Comparison of ENCODE assay signal across 25 cellular contexts in the genomic region with DNA sequence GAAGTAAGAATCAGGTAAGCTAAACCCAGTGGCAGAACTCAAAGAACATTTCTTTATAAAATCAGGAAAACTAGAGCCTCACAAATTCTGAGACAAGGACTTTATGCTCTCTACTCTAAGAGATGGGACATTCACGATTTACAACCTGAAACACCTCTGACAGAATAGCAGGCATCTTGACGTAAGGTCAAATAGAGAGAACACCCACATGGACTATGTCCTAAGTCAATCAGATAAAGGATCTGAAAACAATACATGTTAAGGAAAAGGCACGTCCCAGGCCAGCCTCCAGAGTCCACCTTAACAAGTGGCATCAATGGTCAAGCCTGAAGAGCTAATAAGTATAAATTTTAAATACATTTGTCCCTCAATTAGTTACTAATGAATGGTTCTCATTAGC. TPM values are rescaled to one million over a fixed set of nuclear protein-coding genes. Genes with fewer than 3 reads are reported as not detected.
"Had no signal": no experiment of that assay in that cellular context is flagged by ENCODE, and none has a peak within 500 bp of the region (broad histone marks: within the 10 kb centered on the region; RNA-seq: fewer than 3 reads in every experiment).

No MANE protein-coding gene starts in this region.

- H3K27me3 ChIP-seq: neural progenitor cell, spleen, tibial nerve had no signal

- H3K4me1 Mint-ChIP-seq: neural progenitor cell had no signal

- H3K4me1 ChIP-seq: neural progenitor cell had no signal

- H3K9me3 ChIP-seq: left ventricle myocardium inferior, spleen, tibial nerve had no signal

- H3K27me3 Mint-ChIP-seq: central memory CD8-positive, alpha-beta T cell; naive thymus-derived CD4-positive, alpha-beta T cell had no signal

- H3K36me3 ChIP-seq: neural progenitor cell, WERI-Rb-1 had no signal

- H3K27ac ChIP-seq: left ventricle myocardium inferior, neural progenitor cell, SK-N-MC, spleen, tibial nerve, WERI-Rb-1 had no signal

- H3K27ac Mint-ChIP-seq: activated T-helper 1 cell treated with anti-CD3 and anti-CD28 coated beads, Interleukin-12 subunit alpha, Interleukin-12 subunit beta, Interleukin-2, Interleukin-4 antibody, amounts not matched to agents 30 ng/mL and 10 ng/mL and 1 ng/mL, durations not matched to agents 14 hours and 24 hours and 36 hours; neural progenitor cell had no signal

- H3K4me3 Mint-ChIP-seq: activated T-helper 1 cell treated with anti-CD3 and anti-CD28 coated beads, Interleukin-12 subunit alpha, Interleukin-12 subunit beta, Interleukin-2, Interleukin-4 antibody, amounts not matched to agents 30 ng/mL and 10 ng/mL and 1 ng/mL, durations not matched to agents 14 hours and 24 hours and 36 hours; central memory CD8-positive, alpha-beta T cell; naive thymus-derived CD4-positive, alpha-beta T cell; neural progenitor cell had no signal

- DNase-seq: activated CD4-positive, alpha-beta T cell treated with anti-CD3 and anti-CD28 coated beads, Interleukin-2, amount 50 U/mL, for 1 hour; activated CD4-positive, CD25-positive, alpha-beta regulatory T cell treated with anti-CD3 and anti-CD28 coated beads, Interleukin-2, amount 50 U/mL, for 72 hours; activated gamma-delta T cell; activated naive CD4-positive, alpha-beta T cell treated with anti-CD3 and anti-CD28 coated beads, Interleukin-2, amount 50 U/mL, for 16 hours; activated T-cell treated with anti-CD3 and anti-CD28 coated beads for 4 hours; anterior cingulate cortex; dermis blood vessel endothelial cell; effector memory CD4-positive, alpha-beta T cell; left ventricle myocardium inferior; naive thymus-derived CD4-positive, alpha-beta T cell; posterior cingulate gyrus; right cardiac atrium; spleen; stimulated activated naive CD4-positive, alpha-beta T cell treated with Interleukin-2 at 50 U/mL for 16 hours; T1000; WERI-Rb-1 had no signal

- FAIRE-seq: bronchial epithelial cell, frontal cortex, islet of Langerhans had no signal

- ATAC-seq: naive thymus-derived CD4-positive, alpha-beta T cell; right cardiac atrium had no signal

- H3K36me3 Mint-ChIP-seq: neural progenitor cell had no signal

- H3K9me3 Mint-ChIP-seq: activated T-helper 1 cell treated with anti-CD3 and anti-CD28 coated beads, Interleukin-12 subunit alpha, Interleukin-12 subunit beta, Interleukin-2, Interleukin-4 antibody, amounts not matched to agents 30 ng/mL and 10 ng/mL and 1 ng/mL, durations not matched to agents 14 hours and 24 hours and 36 hours; central memory CD8-positive, alpha-beta T cell; naive thymus-derived CD4-positive, alpha-beta T cell; neural progenitor cell had no signal

- H3K4me3 ChIP-seq: left ventricle myocardium inferior, neural progenitor cell, SK-N-MC, spleen, tibial nerve had no signal

RNA-seq across cellular contexts. Expression of a gene that starts 39.9 kb away (rescaled TPM):
- total RNA-seq: dermis blood vessel endothelial cell, left ventricle myocardium inferior, ureter had no signal
